1 cellular context compared by ENCODE assay signal in genomic region chr15:58987501-58988010, GRCh38.
A peak's percentile ranks its signal among the peaks of the same experiment; 100 is the strongest.
TF ChIP-seq lines count a peak whose summit lies in the region.

RNF111 (plus strand) TSS chr15:58987663; CDS start chr15:59030823, 43,160 bp downstream.

TF ChIP-seq in K562, 482 proteins besides CTCF, POLR2A, EP300 and RAD21 (continued from another document and continues in another):
- no peak for TF ChIP-seq ZNF449 (CRISPR knock-in tag; IDR thresholded peaks at IDR 0.05)
- no peak for TF ChIP-seq ZZZ3 (IDR thresholded peaks at IDR 0.05)
- peak; percentile 46; the same call in 1 of the 2 replicates for TF ChIP-seq ATF6 (CRISPR knock-in tag; IDR thresholded peaks at IDR 0.05)
- no peak for TF ChIP-seq THAP7 (CRISPR knock-in tag; IDR thresholded peaks at IDR 0.05)
- peak; percentile 82; the same call in 1 of the 2 replicates for TF ChIP-seq CGGBP1 (CRISPR knock-in tag; IDR thresholded peaks at IDR 0.05)
- TF ChIP-seq KDM2B (CRISPR knock-in tag; IDR thresholded peaks at IDR 0.05) = no peak
- peak; percentile 9; the same call in 1 of the 2 replicates for TF ChIP-seq RNF2 (IDR thresholded peaks at IDR 0.05)
- no peak for TF ChIP-seq SRSF7 (optimal IDR thresholded peaks at IDR 0.05; ENCODE audit: low read depth, low read length)
- TF ChIP-seq ETV6 (IDR thresholded peaks at IDR 0.05; ENCODE audit: borderline replicate concordance in 1 of 2, low read depth in 2 of 2, low read length in 1 of 2) = no peak
- no peak for TF ChIP-seq ETV6 (CRISPR knock-in tag; IDR thresholded peaks at IDR 0.05; ENCODE audit: borderline replicate concordance)
- TF ChIP-seq CBX8 (IDR thresholded peaks at IDR 0.05; ENCODE audit: borderline replicate concordance, extremely low read depth, low read depth, low read length, poor library complexity, severe bottlenecking) = no peak
- peak; percentile 93 for TF ChIP-seq POLR2G (IDR thresholded peaks at IDR 0.05; ENCODE audit: low read depth, low read length)
- 0 out of 2 replicates have a peak, but pooled peaks have one; percentile 48 for TF ChIP-seq DIDO1 (tag; IDR thresholded peaks at IDR 0.05; ENCODE audit: low read depth)
- TF ChIP-seq PML (IDR thresholded peaks at IDR 0.05; ENCODE audit: low read length) = peak; percentile 46; the same call in 1 of the 2 replicates
- peak; percentile 66 for TF ChIP-seq THAP12 (CRISPR knock-in tag; IDR thresholded peaks at IDR 0.05)
- TF ChIP-seq MCM2 (IDR thresholded peaks at IDR 0.05; ENCODE audit: low read depth) = no peak
- no peak for TF ChIP-seq SREBF1 (IDR thresholded peaks at IDR 0.05; ENCODE audit: borderline replicate concordance, low read depth, low read length)
- peak; percentile 81 for TF ChIP-seq HNRNPLL (IDR thresholded peaks at IDR 0.05; ENCODE audit: low read depth, low read length, poor library complexity, severe bottlenecking)
- TF ChIP-seq ZNF274 (IDR thresholded peaks at IDR 0.05; ENCODE audit: borderline replicate concordance, low read depth, low read length) = no peak
- peak; percentile 64 for TF ChIP-seq EP400 (IDR thresholded peaks at IDR 0.05)
- peak; percentile 18; the same call in 1 of the 2 replicates for TF ChIP-seq ZNF263 (CRISPR knock-in tag; IDR thresholded peaks at IDR 0.05; ENCODE audit: borderline replicate concordance)
- no peak; a peak in 1 of 4 replicates for TF ChIP-seq MNT (conservative IDR thresholded peaks at IDR 0.05)
- no peak for TF ChIP-seq SMC3 (conservative IDR thresholded peaks at IDR 0.05; ENCODE audit: insufficient read depth, low read depth, low read length)
- no peak for TF ChIP-seq ARNT (IDR thresholded peaks at IDR 0.05)
- TF ChIP-seq PHF20 (IDR thresholded peaks at IDR 0.05; ENCODE audit: partially characterized antibody) = peak; percentile 65
- TF ChIP-seq TAF7 (tag; IDR thresholded peaks at IDR 0.05) = 0 out of 2 replicates have a peak, but pooled peaks have one; percentile 48
- TF ChIP-seq SRSF1 (IDR thresholded peaks at IDR 0.05; ENCODE audit: low read depth, low read length) = no peak
- no peak for TF ChIP-seq STAT5A (IDR thresholded peaks at IDR 0.05; ENCODE audit: borderline replicate concordance, low read length)
- peak; percentile 25 for TF ChIP-seq FIP1L1 (IDR thresholded peaks at IDR 0.05; ENCODE audit: low read depth, low read length, poor library complexity, severe bottlenecking)
- no peak for TF ChIP-seq ZBTB43 (CRISPR knock-in tag; IDR thresholded peaks at IDR 0.05)
- no peak for TF ChIP-seq GTF2F1 (IDR thresholded peaks at IDR 0.05; ENCODE audit: low read depth, low read length)
- TF ChIP-seq MBD2 (IDR thresholded peaks at IDR 0.05; ENCODE audit: borderline replicate concordance, low read depth) = peak; percentile 42; the same call in 1 of the 2 replicates
- TF ChIP-seq ZNF444 (CRISPR knock-in tag; IDR thresholded peaks at IDR 0.05) = no peak
- TF ChIP-seq POLR2B (IDR thresholded peaks at IDR 0.05; ENCODE audit: low read depth, partially characterized antibody) = peak; percentile 80
- peak; percentile 47; the same call in 1 of the 2 replicates for TF ChIP-seq MAX (CRISPR knock-in tag; IDR thresholded peaks at IDR 0.05)
- peak; percentile 63 for TF ChIP-seq TBP (optimal IDR thresholded peaks at IDR 0.05; ENCODE audit: low read depth, low read length)
- no peak for TF ChIP-seq KAT7 (CRISPR knock-in tag; IDR thresholded peaks at IDR 0.05; ENCODE audit: borderline replicate concordance)
- TF ChIP-seq RB1 (IDR thresholded peaks at IDR 0.05; ENCODE audit: low read depth) = peak; percentile 31; the same call in 1 of the 2 replicates
- no peak for TF ChIP-seq HDAC3 (IDR thresholded peaks at IDR 0.05; ENCODE audit: borderline replicate concordance, partially characterized antibody)
- no peak for TF ChIP-seq NCOR1 (IDR thresholded peaks at IDR 0.05)
- TF ChIP-seq SUPT5H (IDR thresholded peaks at IDR 0.05) = peak; percentile 95
- TF ChIP-seq TFAP4 (CRISPR knock-in tag; IDR thresholded peaks at IDR 0.05; ENCODE audit: borderline replicate concordance) = peak; percentile 88
- TF ChIP-seq L3MBTL2 (IDR thresholded peaks at IDR 0.05) = peak; percentile 11; the same call in 1 of the 2 replicates
- no peak for TF ChIP-seq POLR2AphosphoS2 (IDR thresholded peaks at IDR 0.05; ENCODE audit: low read length)
- TF ChIP-seq GATA2 (CRISPR knock-in tag; IDR thresholded peaks at IDR 0.05) = no peak
- TF ChIP-seq CHD4 (IDR thresholded peaks at IDR 0.05; ENCODE audit: insufficient read depth, insufficient replicate concordance, low read depth, low read length, poor library complexity, severe bottlenecking) = no peak
- no peak for TF ChIP-seq SOX6 (IDR thresholded peaks at IDR 0.05)
- TF ChIP-seq SMARCE1 (IDR thresholded peaks at IDR 0.05) = no peak
- no peak for TF ChIP-seq E2F3 (CRISPR knock-in tag; IDR thresholded peaks at IDR 0.05)
- TF ChIP-seq PCBP1 (IDR thresholded peaks at IDR 0.05; ENCODE audit: low read depth, low read length, poor library complexity, severe bottlenecking) = no peak
- no peak for TF ChIP-seq RCOR1 (IDR thresholded peaks at IDR 0.05; ENCODE audit: borderline replicate concordance in 1 of 2, low read depth in 2 of 2, low read length in 2 of 2)
- TF ChIP-seq ATF4 (CRISPR knock-in tag; IDR thresholded peaks at IDR 0.05) = no peak; the same call in 1 of the 2 replicates
- TF ChIP-seq TBL1XR1 (IDR thresholded peaks at IDR 0.05; ENCODE audit: low read length in 2 of 2) = 0 out of 4 replicates have a peak, but pooled peaks of 1 of the 2 experiments have one; percentile 9
- TF ChIP-seq MYC (IDR thresholded peaks at IDR 0.05; ENCODE audit: low read depth, low read length) = no peak
- TF ChIP-seq MYC (CRISPR knock-in tag; IDR thresholded peaks at IDR 0.05; ENCODE audit: borderline replicate concordance, low read depth) = peak; percentile 63; the same call in 1 of the 2 replicates
- TF ChIP-seq DACH1 (IDR thresholded peaks at IDR 0.05; ENCODE audit: partially characterized antibody) = no peak
- TF ChIP-seq NR2C2 (CRISPR knock-in tag; IDR thresholded peaks at IDR 0.05) = no peak
- TF ChIP-seq NR2C2 (tag; IDR thresholded peaks at IDR 0.05) = peak; percentile 51
- TF ChIP-seq BRD9 (IDR thresholded peaks at IDR 0.05; ENCODE audit: low read depth, partially characterized antibody) = no peak
- peak; percentile 69 for TF ChIP-seq POLR2H (tag; IDR thresholded peaks at IDR 0.05; ENCODE audit: low read depth)
- peak; percentile 23; the same call in 1 of the 2 replicates for TF ChIP-seq KLF13 (tag; IDR thresholded peaks at IDR 0.05; ENCODE audit: borderline replicate concordance, low read depth)
- no peak for TF ChIP-seq GMEB1 (CRISPR knock-in tag; IDR thresholded peaks at IDR 0.05)
- TF ChIP-seq ATF7 (IDR thresholded peaks at IDR 0.05) = peak; percentile 31; the same call in 1 of the 2 replicates
